13 cellular contexts compared by ENCODE assay signal in genomic region chr19:898663-899062, GRCh38. TPM values are rescaled to one million over a fixed set of nuclear protein-coding genes. Genes with fewer than 3 reads are reported as not detected.
DNase-seq lines count a peak whose midpoint lies in the region; ATAC-seq and TF ChIP-seq lines count a peak whose summit lies in the region.
"Had no signal": no experiment of that assay in that cellular context is flagged by ENCODE, and none has a peak within 500 bp of the region (broad histone marks: within the 10 kb centered on the region; RNA-seq: fewer than 3 reads in every experiment).

No MANE protein-coding gene starts in this region.

- TF ChIP-seq CTCF in neural progenitor cell (IDR thresholded peaks at IDR 0.05) (no peak), omental fat pad (IDR thresholded peaks at IDR 0.05) (no peak)

- H3K79me2 ChIP-seq in neural progenitor cell (ENCODE audit: low read depth): peaks cover 15% of the 10 kb centered on the region

- H3K9me3 ChIP-seq in neural progenitor cell (ENCODE audit: low read depth): no peaks in the 10 kb centered on the region
- no peaks in the 10 kb centered on the region for H3K9me3 ChIP-seq in effector memory CD4-positive, alpha-beta T cell (ENCODE audit: control insufficient read depth, low read length)

- H3K4me2 ChIP-seq in neural progenitor cell: no peak overlapping the region

- no peaks in the 10 kb centered on the region for H3K9me3 Mint-ChIP-seq in activated naive CD8-positive, alpha-beta T cell treated with anti-CD3 and anti-CD28 coated beads, Interleukin-2, amount 10 ng/mL, durations not matched to agents 7 days and 5 days
- H3K9me3 Mint-ChIP-seq in neural progenitor cell: no peaks in the 10 kb centered on the region
- H3K9me3 Mint-ChIP-seq: activated T-cell treated with anti-CD3 and anti-CD28 coated beads, Interleukin-2, amount 50 U/mL, for 4 hours; dendritic cell treated with granulocyte-macrophage colony-stimulating factor and Interleukin-4, amounts not matched to agents 40 ng/mL and 50 ng/mL, for 4 days had no signal

- no peak overlapping the region for H2AFZ ChIP-seq in neural progenitor cell (replicated peaks)

- no peak overlapping the region for H3K4me3 Mint-ChIP-seq in activated naive CD8-positive, alpha-beta T cell treated with anti-CD3 and anti-CD28 coated beads, Interleukin-2, amount 10 ng/mL, durations not matched to agents 7 days and 5 days
- no peak overlapping the region for H3K4me3 Mint-ChIP-seq in neural progenitor cell
- H3K4me3 Mint-ChIP-seq: activated T-cell treated with anti-CD3 and anti-CD28 coated beads, Interleukin-2, amount 50 U/mL, for 4 hours; dendritic cell treated with granulocyte-macrophage colony-stimulating factor and Interleukin-4, amounts not matched to agents 40 ng/mL and 50 ng/mL, for 4 days had no signal

- DNase-seq in NCI-H82 (lab: John Stamatoyannopoulos, UW): peak; percentile 39
- no peak for DNase-seq in NCI-H82 treated with DMSO at 0.1 percent for 48 hours (lab: John Stamatoyannopoulos, UW; ENCODE audit: unreplicated experiment)
- DNase-seq in NCI-H1105 treated with DMSO at 0.1 percent for 48 hours (lab: John Stamatoyannopoulos, UW): peak; percentile 72
- DNase-seq in activated naive CD8-positive, alpha-beta T cell treated with anti-CD3 and anti-CD28 coated beads, Interleukin-2, amount 10 ng/mL, durations not matched to agents 7 days and 5 days: no peak
- peak; percentile 54 for DNase-seq in neural progenitor cell (ENCODE audit: low spot score)
- no peak for DNase-seq in omental fat pad (ENCODE audit: low spot score)
- DNase-seq in effector memory CD4-positive, alpha-beta T cell: no peak
- DNase-seq in activated effector memory CD4-positive, alpha-beta T cell treated with anti-CD3 and anti-CD28 coated beads, Interleukin-2, amount 50 U/mL, for 16 hours: no peak
- DNase-seq: activated T-cell treated with anti-CD3 and anti-CD28 coated beads, Interleukin-2, amount 50 U/mL, for 4 hours had no signal

- H4K20me1 ChIP-seq in neural progenitor cell (ENCODE audit: low read depth): peaks cover 54% of the 10 kb centered on the region

- no peaks in the 10 kb centered on the region for H3K36me3 ChIP-seq in neural progenitor cell
- H3K36me3 ChIP-seq in effector memory CD4-positive, alpha-beta T cell (ENCODE audit: control insufficient read depth, insufficient read depth, low read length): peaks cover 48% of the 10 kb centered on the region

- peaks cover 6% of the 10 kb centered on the region for H3K36me3 Mint-ChIP-seq in activated naive CD8-positive, alpha-beta T cell treated with anti-CD3 and anti-CD28 coated beads, Interleukin-2, amount 10 ng/mL, durations not matched to agents 7 days and 5 days
- peaks cover 1% of the 10 kb centered on the region for H3K36me3 Mint-ChIP-seq in neural progenitor cell

- no peak overlapping the region for H3K9ac ChIP-seq in neural progenitor cell

- H3F3A ChIP-seq in neural progenitor cell (ENCODE audit: low read depth): peaks cover 27% of the 10 kb centered on the region

- H3K27ac ChIP-seq in neural progenitor cell: no peak overlapping the region
- no peak overlapping the region for H3K27ac ChIP-seq in effector memory CD4-positive, alpha-beta T cell (ENCODE audit: insufficient read depth, low read length, poor library complexity, severe bottlenecking)

- H3K27me3 Mint-ChIP-seq in activated naive CD8-positive, alpha-beta T cell treated with anti-CD3 and anti-CD28 coated beads, Interleukin-2, amount 10 ng/mL, durations not matched to agents 7 days and 5 days: no peaks in the 10 kb centered on the region
- H3K27me3 Mint-ChIP-seq in neural progenitor cell (ENCODE audit: insufficient read depth, low read depth): peaks cover 4% of the 10 kb centered on the region
- H3K27me3 Mint-ChIP-seq: dendritic cell treated with granulocyte-macrophage colony-stimulating factor and Interleukin-4, amounts not matched to agents 40 ng/mL and 50 ng/mL, for 4 days had no signal

- peak overlapping the region; percentile 63 for H3K27ac Mint-ChIP-seq in activated naive CD8-positive, alpha-beta T cell treated with anti-CD3 and anti-CD28 coated beads, Interleukin-2, amount 10 ng/mL, durations not matched to agents 7 days and 5 days
- H3K27ac Mint-ChIP-seq in neural progenitor cell: peak overlapping the region; percentile 58
- H3K27ac Mint-ChIP-seq: dendritic cell treated with granulocyte-macrophage colony-stimulating factor and Interleukin-4, amounts not matched to agents 40 ng/mL and 50 ng/mL, for 4 days had no signal

- H3K27me3 ChIP-seq in neural progenitor cell: no peaks in the 10 kb centered on the region
- no peaks in the 10 kb centered on the region for H3K27me3 ChIP-seq in effector memory CD4-positive, alpha-beta T cell (replicated peaks; ENCODE audit: control insufficient read depth, insufficient read depth, low read length, poor library complexity, severe bottlenecking)

- POLR2A ChIA-PET in activated naive CD8-positive, alpha-beta T cell treated with anti-CD3 and anti-CD28 coated beads, Interleukin-2, amount 10 ng/mL, durations not matched to agents 7 days and 5 days (lab: Charles Lee): interaction anchor here (1.6 kb wide), 1 partner anchor 10 kb away, joined by 10 read pairs; no protein-coding TSS in a partner anchor

- H3K4me3 ChIP-seq in neural progenitor cell: no peak overlapping the region
- no peak overlapping the region for H3K4me3 ChIP-seq in effector memory CD4-positive, alpha-beta T cell (ENCODE audit: insufficient read depth, low read depth, low read length, poor library complexity, severe bottlenecking)

- H3K4me1 Mint-ChIP-seq in activated naive CD8-positive, alpha-beta T cell treated with anti-CD3 and anti-CD28 coated beads, Interleukin-2, amount 10 ng/mL, durations not matched to agents 7 days and 5 days: peaks cover 3% of the 10 kb centered on the region
- peaks cover 22% of the 10 kb centered on the region for H3K4me1 Mint-ChIP-seq in neural progenitor cell

- H3K4me1 ChIP-seq in neural progenitor cell: peaks cover 10% of the 10 kb centered on the region
- peaks cover 2% of the 10 kb centered on the region for H3K4me1 ChIP-seq in effector memory CD4-positive, alpha-beta T cell (ENCODE audit: control insufficient read depth, insufficient read depth, low read length, poor library complexity, severe bottlenecking)

- no peak for ATAC-seq in activated naive CD8-positive, alpha-beta T cell treated with anti-CD3 and anti-CD28 coated beads, Interleukin-2, amount 10 ng/mL, durations not matched to agents 7 days and 5 days (ENCODE audit: low read depth)
- no peak for ATAC-seq in omental fat pad (ENCODE audit: low FRiP score)
- ATAC-seq: activated T-cell treated with anti-CD3 and anti-CD28 coated beads, Interleukin-2, amount 50 U/mL, for 4 hours; right cardiac atrium had no signal

RNA-seq across cellular contexts. Expression of gene RNU6-9, which starts 5.4 kb away (rescaled TPM):
- total RNA-seq in activated naive CD8-positive, alpha-beta T cell treated with anti-CD3 and anti-CD28 coated beads, Interleukin-2, amount 10 ng/mL, durations not matched to agents 7 days and 5 days: not detected
- total RNA-seq in neural progenitor cell (ENCODE audit: low replicate concordance): not detected in 2 replicates
- total RNA-seq in omental fat pad: not detected
- total RNA-seq: activated T-cell treated with anti-CD3 and anti-CD28 coated beads, Interleukin-2, amount 50 U/mL, for 4 hours; NCI-H460; right cardiac atrium; T-helper 1 cell treated with Interleukin-12 subunit alpha and Interleukin-12 subunit beta and Interleukin-4 antibody, amounts not matched to agents 30 ng/mL and 1 ng/mL, for 36 hours had no signal

RNA-seq across cellular contexts. Expression of gene MED16, which starts 5.7 kb away (rescaled TPM):
- 10 to 100 TPM; 53.6 to 72.7 TPM for total RNA-seq in activated naive CD8-positive, alpha-beta T cell treated with anti-CD3 and anti-CD28 coated beads, Interleukin-2, amount 10 ng/mL, durations not matched to agents 7 days and 5 days
- 14.4 and 46.9 TPM in 2 replicates for total RNA-seq in neural progenitor cell (ENCODE audit: low replicate concordance)
- 10 to 100 TPM; 20.1 to 34.0 (median 24.5) TPM for total RNA-seq in omental fat pad

RNA-seq across cellular contexts. Expression of gene R3HDM4, which starts 14.4 kb away (rescaled TPM):
- 100 to 1,000 TPM; 108 to 113 TPM for total RNA-seq in activated naive CD8-positive, alpha-beta T cell treated with anti-CD3 and anti-CD28 coated beads, Interleukin-2, amount 10 ng/mL, durations not matched to agents 7 days and 5 days
- total RNA-seq in neural progenitor cell (ENCODE audit: low replicate concordance): 22.7 and 58.2 TPM in 2 replicates
- 10 to 100 TPM; 27.1 to 55.2 (median 44.4) TPM for total RNA-seq in omental fat pad

RNA-seq across cellular contexts. Expression of gene KISS1R, which starts 18.5 kb away (rescaled TPM):
- 1 to 10 TPM; 2.9 to 3.1 TPM for total RNA-seq in activated naive CD8-positive, alpha-beta T cell treated with anti-CD3 and anti-CD28 coated beads, Interleukin-2, amount 10 ng/mL, durations not matched to agents 7 days and 5 days
- total RNA-seq in neural progenitor cell (ENCODE audit: low replicate concordance) (0.77 TPM in 1 of 2 replicates, not detected in the other), omental fat pad (under 1 TPM in 1 of 4 donors, not detected in 3; 0.24 TPM)
- total RNA-seq: NCI-H460, right cardiac atrium had no signal

RNA-seq across cellular contexts. Expression of gene ARID3A, which starts 27.2 kb away (rescaled TPM):
- total RNA-seq in activated naive CD8-positive, alpha-beta T cell treated with anti-CD3 and anti-CD28 coated beads, Interleukin-2, amount 10 ng/mL, durations not matched to agents 7 days and 5 days: 10 to 100 TPM; 28.7 to 33.2 TPM
- total RNA-seq in neural progenitor cell (ENCODE audit: low replicate concordance): 25.5 and 68.7 TPM in 2 replicates
- total RNA-seq in omental fat pad: 10 to 100 TPM in 2 of 4 donors, 1 to 10 TPM in 2; 3.7 to 15.1 (median 7.7) TPM

Comparison
In these comparisons a context has a peak if more than half of its experiments do, and no peak if none do; other contexts are left out.
1. DNase-seq: peak in NCI-H82 (single experiment), NCI-H1105 treated with DMSO at 0.1 percent for 48 hours (single experiment) and neural progenitor cell (single experiment); none in NCI-H82 treated with DMSO at 0.1 percent for 48 hours (single experiment), activated naive CD8-positive, alpha-beta T cell treated with anti-CD3 and anti-CD28 coated beads, Interleukin-2, amount 10 ng/mL, durations not matched to agents 7 days and 5 days (single experiment), omental fat pad (single experiment), effector memory CD4-positive, alpha-beta T cell (0 of 3) and activated effector memory CD4-positive, alpha-beta T cell treated with anti-CD3 and anti-CD28 coated beads, Interleukin-2, amount 50 U/mL, for 16 hours (single experiment).